26 cellular contexts compared by ENCODE assay signal in genomic region chr4:170008801-170009200, GRCh38. TPM values are rescaled to one million over a fixed set of nuclear protein-coding genes. Genes with fewer than 3 reads are reported as not detected.
"Had no signal": no experiment of that assay in that cellular context is flagged by ENCODE, and none has a peak within 500 bp of the region (broad histone marks: within the 10 kb centered on the region; RNA-seq: fewer than 3 reads in every experiment).

No MANE protein-coding gene starts in this region.

- H3K27me3 ChIP-seq: brain microvascular endothelial cell, cardiac muscle cell had no signal

- H3K4me1 Mint-ChIP-seq: activated CD4-positive, alpha-beta T cell treated with anti-CD3 and anti-CD28 coated beads for 36 hours; activated naive CD4-positive, alpha-beta T cell treated with anti-CD3 and anti-CD28 coated beads, Interleukin-2, amount 10 ng/mL, durations not matched to agents 7 days and 5 days had no signal

- DNase-seq: activated CD4-positive, alpha-beta memory T cell treated with anti-CD3 and anti-CD28 coated beads for 36 hours; activated CD4-positive, alpha-beta T cell treated with anti-CD3 and anti-CD28 coated beads for 36 hours; activated CD4-positive, alpha-beta T cell treated with anti-CD3 and anti-CD28 coated beads, Interleukin-2, amount 50 U/mL, for 1 hour; activated CD8-positive, alpha-beta memory T cell treated with anti-CD3 and anti-CD28 coated beads, Interleukin-2, amount 10 ng/mL, durations not matched to agents 7 days and 5 days; activated CD8-positive, alpha-beta memory T cell treated with anti-CD3 and anti-CD28 coated beads, Interleukin-2, amount 50 U/mL, for 48 hours; activated effector memory CD4-positive, alpha-beta T cell treated with Interleukin-2 at 50 U/mL for 16 hours; activated naive CD4-positive, alpha-beta T cell treated with anti-CD3 and anti-CD28 coated beads, Interleukin-2, amount 10 ng/mL, durations not matched to agents 7 days and 5 days; activated naive CD8-positive, alpha-beta T cell treated with anti-CD3 and anti-CD28 coated beads, Interleukin-2, amount 50 U/mL, for 24 hours; activated T-cell treated with anti-CD3 and anti-CD28 coated beads, Interleukin-2, amount 50 U/mL, for 48 hours; aorta; brain microvascular endothelial cell; NCI-H1105; NCI-H1417 treated with DMSO at 0.1 percent for 48 hours; NCI-H1694; NCI-H1930; NCI-H2081 treated with DMSO at 0.1 percent for 48 hours; NCI-H524 treated with DMSO at 0.1 percent for 48 hours; NK-92 treated with Interleukin-12 subunit alpha and Interleukin-12 subunit beta, amount 100 ng/mL, for 24 hours had no signal

- H3K4me2 ChIP-seq: PC-9 had no signal

- H3K36me3 ChIP-seq: brain microvascular endothelial cell, cardiac muscle cell had no signal

- H3K4me3 ChIP-seq: cardiac muscle cell, PC-9 had no signal

- H3K27ac Mint-ChIP-seq: activated CD4-positive, alpha-beta memory T cell treated with anti-CD3 and anti-CD28 coated beads for 36 hours; activated CD4-positive, alpha-beta T cell treated with anti-CD3 and anti-CD28 coated beads for 36 hours; activated CD8-positive, alpha-beta memory T cell treated with anti-CD3 and anti-CD28 coated beads, Interleukin-2, amount 10 ng/mL, durations not matched to agents 7 days and 5 days; activated naive CD4-positive, alpha-beta T cell treated with anti-CD3 and anti-CD28 coated beads, Interleukin-2, amount 10 ng/mL, durations not matched to agents 7 days and 5 days; activated naive CD8-positive, alpha-beta T cell; activated naive CD8-positive, alpha-beta T cell treated with anti-CD3 and anti-CD28 coated beads, Interleukin-2, amount 50 U/mL, for 24 hours; T-helper 1 cell treated with Interleukin-12 subunit alpha and Interleukin-12 subunit beta and Interleukin-4 antibody, amounts not matched to agents 30 μg/mL and 1 μg/mL, for 36 hours; T-helper 2 cell treated with Interferon-gamma antibody and Interleukin-4, amounts not matched to agents 5 μg/mL and 100 μg/mL, for 36 hours; WTC11 had no signal

- H3K36me3 Mint-ChIP-seq: activated CD8-positive, alpha-beta memory T cell treated with anti-CD3 and anti-CD28 coated beads, Interleukin-2, amount 10 ng/mL, durations not matched to agents 7 days and 5 days; activated naive CD4-positive, alpha-beta T cell treated with anti-CD3 and anti-CD28 coated beads, Interleukin-2, amount 10 ng/mL, durations not matched to agents 7 days and 5 days had no signal

- H2AFZ ChIP-seq: PC-9 had no signal

- H3K27ac ChIP-seq: brain microvascular endothelial cell, cardiac muscle cell, PC-9, RWPE1 had no signal

- H3K4me3 Mint-ChIP-seq: activated CD4-positive, alpha-beta memory T cell treated with anti-CD3 and anti-CD28 coated beads for 36 hours; activated CD4-positive, alpha-beta T cell treated with anti-CD3 and anti-CD28 coated beads for 36 hours; activated CD8-positive, alpha-beta memory T cell treated with anti-CD3 and anti-CD28 coated beads, Interleukin-2, amount 10 ng/mL, durations not matched to agents 7 days and 5 days; activated naive CD4-positive, alpha-beta T cell treated with anti-CD3 and anti-CD28 coated beads, Interleukin-2, amount 10 ng/mL, durations not matched to agents 7 days and 5 days; activated naive CD8-positive, alpha-beta T cell; T-helper 1 cell treated with Interleukin-12 subunit alpha and Interleukin-12 subunit beta and Interleukin-4 antibody, amounts not matched to agents 30 μg/mL and 1 μg/mL, for 36 hours; T-helper 2 cell treated with Interferon-gamma antibody and Interleukin-4, amounts not matched to agents 5 μg/mL and 100 μg/mL, for 36 hours; WTC11 had no signal

- H3K9me3 Mint-ChIP-seq: activated CD4-positive, alpha-beta memory T cell treated with anti-CD3 and anti-CD28 coated beads for 36 hours; activated naive CD4-positive, alpha-beta T cell treated with anti-CD3 and anti-CD28 coated beads, Interleukin-2, amount 10 ng/mL, durations not matched to agents 7 days and 5 days; activated naive CD8-positive, alpha-beta T cell treated with anti-CD3 and anti-CD28 coated beads, Interleukin-2, amount 50 U/mL, for 24 hours; T-helper 1 cell treated with Interleukin-12 subunit alpha and Interleukin-12 subunit beta and Interleukin-4 antibody, amounts not matched to agents 30 μg/mL and 1 μg/mL, for 36 hours; T-helper 2 cell treated with Interferon-gamma antibody and Interleukin-4, amounts not matched to agents 5 μg/mL and 100 μg/mL, for 36 hours had no signal

- H3K27me3 Mint-ChIP-seq: activated CD8-positive, alpha-beta memory T cell treated with anti-CD3 and anti-CD28 coated beads, Interleukin-2, amount 10 ng/mL, durations not matched to agents 7 days and 5 days had no signal

RNA-seq across cellular contexts. Expression of gene MFAP3L, which starts 17.4 kb away (rescaled TPM):
- total RNA-seq: OCI-LY7 had no signal
